ENCODE assay signal across 13 cellular contexts in genomic region chr15:36161781-36162212, GRCh38.
DNase-seq lines count a peak whose midpoint lies in the region; ATAC-seq, FAIRE-seq and TF ChIP-seq lines count a peak whose summit lies in the region.
"Had no signal": no experiment of that assay in that cellular context is flagged by ENCODE, and none has a peak within 500 bp of the region (broad histone marks: within the 10 kb centered on the region; RNA-seq: fewer than 3 reads in every experiment).

No MANE protein-coding gene starts in this region.

- no peak overlapping the region for H3K27ac Mint-ChIP-seq in activated CD8-positive, alpha-beta T cell treated with anti-CD3 and anti-CD28 coated beads, Interleukin-2, amount 10 ng/mL, durations not matched to agents 7 days and 5 days
- H3K27ac Mint-ChIP-seq: natural killer cell treated with Interleukin-12 subunit alpha and Interleukin-12 subunit beta and Interleukin-15 and Interleukin-18, amount 100 ng/mL, for 72 hours; stimulated activated naive CD8-positive, alpha-beta T cell treated with anti-CD3 and anti-CD28 coated beads, Interleukin-15, Interleukin-2, amounts not matched to agents 100 ng/mL and 50 ng/mL, for 24 hours had no signal

- peak; percentile 55 to 92 (median 74) for ATAC-seq in heart left ventricle
- peak in 3 of 4 donors; percentile 22 to 63 (median 34) for ATAC-seq in pancreas
- ATAC-seq in activated CD8-positive, alpha-beta T cell treated with anti-CD3 and anti-CD28 coated beads, Interleukin-2, amount 10 ng/mL, durations not matched to agents 7 days and 5 days: no peak
- no peak for ATAC-seq in GM18870 (IDR thresholded peaks at IDR 0.05; ENCODE audit: unreplicated experiment)
- ATAC-seq: natural killer cell treated with Interleukin-12 subunit alpha and Interleukin-12 subunit beta and Interleukin-15 and Interleukin-18, amount 100 ng/mL, for 72 hours had no signal

- H3K36me3 ChIP-seq in heart left ventricle (no peaks in the 10 kb centered on the region), pancreas (no peaks in the 10 kb centered on the region)

- no peak for TF ChIP-seq POLR2A in heart left ventricle (IDR thresholded peaks at IDR 0.05)

- no peak overlapping the region for H3K4me3 Mint-ChIP-seq in activated CD8-positive, alpha-beta T cell treated with anti-CD3 and anti-CD28 coated beads, Interleukin-2, amount 10 ng/mL, durations not matched to agents 7 days and 5 days
- H3K4me3 Mint-ChIP-seq: natural killer cell treated with Interleukin-12 subunit alpha and Interleukin-12 subunit beta and Interleukin-15 and Interleukin-18, amount 100 ng/mL, for 72 hours; stimulated activated naive CD8-positive, alpha-beta T cell treated with anti-CD3 and anti-CD28 coated beads, Interleukin-15, Interleukin-2, amounts not matched to agents 100 ng/mL and 50 ng/mL, for 24 hours had no signal

- H3K9me3 ChIP-seq in heart left ventricle: no peaks in the 10 kb centered on the region
- H3K9me3 ChIP-seq in pancreas: no peaks in the 10 kb centered on the region
- H3K9me3 ChIP-seq: Caco-2 had no signal

- CTCF ChIA-PET in activated CD8-positive, alpha-beta T cell treated with anti-CD3 and anti-CD28 coated beads, Interleukin-2, amount 10 ng/mL, durations not matched to agents 7 days and 5 days (lab: Charles Lee): no interaction called here

- FAIRE-seq in pancreas (lab: Jason Lieb, UNC): no peak

- in situ Hi-C loops in astrocyte of the spinal cord (cut with HindIII; ENCODE audit: low sequenced_read_pairs): no loop called here

- POLR2A ChIA-PET in activated CD8-positive, alpha-beta T cell treated with anti-CD3 and anti-CD28 coated beads, Interleukin-2, amount 10 ng/mL, durations not matched to agents 7 days and 5 days (lab: Charles Lee): no interaction called here

- H3K4me1 Mint-ChIP-seq in activated CD8-positive, alpha-beta T cell treated with anti-CD3 and anti-CD28 coated beads, Interleukin-2, amount 10 ng/mL, durations not matched to agents 7 days and 5 days (ENCODE audit: low read depth): no peaks in the 10 kb centered on the region

- TF ChIP-seq CTCF in astrocyte of the spinal cord (IDR thresholded peaks at IDR 0.05; ENCODE audit: low read depth, low read length) (no peak), heart left ventricle (IDR thresholded peaks at IDR 0.05) (no peak), pancreas (IDR thresholded peaks at IDR 0.05) (no peak)

- DNase-seq in EL (peak; percentile 55), astrocyte of the spinal cord (ENCODE audit: low read depth, low spot score) (peak; percentile 24), heart left ventricle (peak; percentile 6 to 38 (median 17)), pancreas (no peak), DMS79 (lab: John Stamatoyannopoulos, UW) (no peak), NCI-H2107 (lab: John Stamatoyannopoulos, UW) (no peak)
- no peak for DNase-seq in activated CD8-positive, alpha-beta T cell treated with anti-CD3 and anti-CD28 coated beads, Interleukin-2, amount 10 ng/mL, durations not matched to agents 7 days and 5 days
- DNase-seq: NCI-H146; stimulated activated CD4-positive, alpha-beta T cell treated with anti-CD3 and anti-CD28 coated beads, Interleukin-1b, Interleukin-23, amount 100 ng/mL, for 48 hours had no signal

- peaks cover 4% of the 10 kb centered on the region for H3K9me3 Mint-ChIP-seq in activated CD8-positive, alpha-beta T cell treated with anti-CD3 and anti-CD28 coated beads, Interleukin-2, amount 10 ng/mL, durations not matched to agents 7 days and 5 days (ENCODE audit: insufficient read depth)

- H3K27ac ChIP-seq in heart left ventricle (no peak overlapping the region), pancreas (no peak overlapping the region)

- peaks cover 0 to 3% (median 0%) of the 10 kb centered on the region in 12 donors for H3K4me1 ChIP-seq in heart left ventricle
- H3K4me1 ChIP-seq in pancreas: no peaks in the 10 kb centered on the region

- H3K27me3 ChIP-seq in heart left ventricle: no peaks in the 10 kb centered on the region
- H3K27me3 ChIP-seq in pancreas: no peaks in the 10 kb centered on the region

- intact Hi-C loops in heart left ventricle (cut with DNase I) (no loop called here), pancreas (cut with DNase I) (no loop called here)

- H3K4me3 ChIP-seq in astrocyte of the spinal cord (ENCODE audit: low read depth, low read length): no peak overlapping the region
- H3K4me3 ChIP-seq in heart left ventricle: no peak overlapping the region
- H3K4me3 ChIP-seq in pancreas: no peak overlapping the region

- H3K27me3 Mint-ChIP-seq in activated CD8-positive, alpha-beta T cell treated with anti-CD3 and anti-CD28 coated beads, Interleukin-2, amount 10 ng/mL, durations not matched to agents 7 days and 5 days (ENCODE audit: low read depth): no peaks in the 10 kb centered on the region
- H3K27me3 Mint-ChIP-seq: natural killer cell treated with Interleukin-12 subunit alpha and Interleukin-12 subunit beta and Interleukin-15 and Interleukin-18, amount 100 ng/mL, for 72 hours; stimulated activated naive CD8-positive, alpha-beta T cell treated with anti-CD3 and anti-CD28 coated beads, Interleukin-15, Interleukin-2, amounts not matched to agents 100 ng/mL and 50 ng/mL, for 24 hours had no signal

- 71 to 80% (median 77%) methylated on average over 1 of the region's 1 CpG for WGBS in heart left ventricle, 4 donors
- 62 to 69% methylated on average over 1 of the region's 1 CpG for WGBS in pancreas, 2 donors

- no peaks in the 10 kb centered on the region for H3K36me3 Mint-ChIP-seq in activated CD8-positive, alpha-beta T cell treated with anti-CD3 and anti-CD28 coated beads, Interleukin-2, amount 10 ng/mL, durations not matched to agents 7 days and 5 days (ENCODE audit: low read depth)

Comparison
In these comparisons a context has a peak if more than half of its experiments do, and no peak if none do; other contexts are left out.
1. DNase-seq: peak in EL (single experiment), astrocyte of the spinal cord (single experiment) and heart left ventricle (5 of 5); none in pancreas (0 of 6), activated CD8-positive, alpha-beta T cell treated with anti-CD3 and anti-CD28 coated beads, Interleukin-2, amount 10 ng/mL, durations not matched to agents 7 days and 5 days (single experiment), DMS79 (single experiment) and NCI-H2107 (single experiment).
2. ATAC-seq: peak in heart left ventricle (4 of 4) and pancreas (3 of 4); none in activated CD8-positive, alpha-beta T cell treated with anti-CD3 and anti-CD28 coated beads, Interleukin-2, amount 10 ng/mL, durations not matched to agents 7 days and 5 days (single experiment) and GM18870 (single experiment).